In the genomic region with DNA sequence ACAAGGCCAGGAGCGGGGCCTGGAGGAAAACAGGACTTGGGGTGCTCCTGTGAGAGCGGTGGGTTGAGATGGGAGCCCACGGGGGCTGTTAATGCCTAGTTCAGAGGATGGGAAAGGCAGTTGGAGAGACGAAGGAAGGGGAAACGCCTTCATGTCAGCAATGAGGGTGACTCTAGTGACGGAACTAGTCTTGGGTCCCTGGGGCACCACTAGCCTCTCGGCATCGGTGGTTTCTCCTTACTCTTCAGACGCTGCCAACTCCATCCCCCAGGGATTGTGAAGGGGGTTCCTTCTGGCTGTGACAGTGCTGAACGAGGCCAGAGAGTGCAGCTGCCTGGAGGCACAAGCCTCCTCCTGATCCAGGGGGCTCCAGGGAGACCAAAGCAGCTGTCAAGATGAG, we compare ENCODE assay signal across 1 cellular context.
TF ChIP-seq lines count a peak whose summit lies in the region.

No MANE protein-coding gene starts in this region.

TF ChIP-seq in HCT116, 20 proteins besides CTCF, POLR2A, EP300 and RAD21 (continued from another document):
- TF ChIP-seq, protein P1, sequence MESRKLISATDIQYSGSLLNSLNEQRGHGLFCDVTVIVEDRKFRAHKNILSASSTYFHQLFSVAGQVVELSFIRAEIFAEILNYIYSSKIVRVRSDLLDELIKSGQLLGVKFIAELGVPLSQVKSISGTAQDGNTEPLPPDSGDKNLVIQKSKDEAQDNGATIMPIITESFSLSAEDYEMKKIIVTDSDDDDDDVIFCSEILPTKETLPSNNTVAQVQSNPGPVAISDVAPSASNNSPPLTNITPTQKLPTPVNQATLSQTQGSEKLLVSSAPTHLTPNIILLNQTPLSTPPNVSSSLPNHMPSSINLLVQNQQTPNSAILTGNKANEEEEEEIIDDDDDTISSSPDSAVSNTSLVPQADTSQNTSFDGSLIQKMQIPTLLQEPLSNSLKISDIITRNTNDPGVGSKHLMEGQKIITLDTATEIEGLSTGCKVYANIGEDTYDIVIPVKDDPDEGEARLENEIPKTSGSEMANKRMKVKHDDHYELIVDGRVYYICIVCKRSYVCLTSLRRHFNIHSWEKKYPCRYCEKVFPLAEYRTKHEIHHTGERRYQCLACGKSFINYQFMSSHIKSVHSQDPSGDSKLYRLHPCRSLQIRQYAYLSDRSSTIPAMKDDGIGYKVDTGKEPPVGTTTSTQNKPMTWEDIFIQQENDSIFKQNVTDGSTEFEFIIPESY (IDR thresholded peaks at IDR 0.05; ENCODE audit: extremely low read depth, insufficient replicate concordance, low read length), result no peak
- TF ChIP-seq ZFX (IDR thresholded peaks at IDR 0.05) (no peak), TCF7L2 (IDR thresholded peaks at IDR 0.05; ENCODE audit: borderline replicate concordance, extremely low read depth, insufficient read depth, insufficient read length) (no peak), POLR2AphosphoS5 (IDR thresholded peaks at IDR 0.05; ENCODE audit: low read depth, low read length) (no peak), SP1 (IDR thresholded peaks at IDR 0.05; ENCODE audit: low read depth) (no peak)
- TF ChIP-seq, protein P2, sequence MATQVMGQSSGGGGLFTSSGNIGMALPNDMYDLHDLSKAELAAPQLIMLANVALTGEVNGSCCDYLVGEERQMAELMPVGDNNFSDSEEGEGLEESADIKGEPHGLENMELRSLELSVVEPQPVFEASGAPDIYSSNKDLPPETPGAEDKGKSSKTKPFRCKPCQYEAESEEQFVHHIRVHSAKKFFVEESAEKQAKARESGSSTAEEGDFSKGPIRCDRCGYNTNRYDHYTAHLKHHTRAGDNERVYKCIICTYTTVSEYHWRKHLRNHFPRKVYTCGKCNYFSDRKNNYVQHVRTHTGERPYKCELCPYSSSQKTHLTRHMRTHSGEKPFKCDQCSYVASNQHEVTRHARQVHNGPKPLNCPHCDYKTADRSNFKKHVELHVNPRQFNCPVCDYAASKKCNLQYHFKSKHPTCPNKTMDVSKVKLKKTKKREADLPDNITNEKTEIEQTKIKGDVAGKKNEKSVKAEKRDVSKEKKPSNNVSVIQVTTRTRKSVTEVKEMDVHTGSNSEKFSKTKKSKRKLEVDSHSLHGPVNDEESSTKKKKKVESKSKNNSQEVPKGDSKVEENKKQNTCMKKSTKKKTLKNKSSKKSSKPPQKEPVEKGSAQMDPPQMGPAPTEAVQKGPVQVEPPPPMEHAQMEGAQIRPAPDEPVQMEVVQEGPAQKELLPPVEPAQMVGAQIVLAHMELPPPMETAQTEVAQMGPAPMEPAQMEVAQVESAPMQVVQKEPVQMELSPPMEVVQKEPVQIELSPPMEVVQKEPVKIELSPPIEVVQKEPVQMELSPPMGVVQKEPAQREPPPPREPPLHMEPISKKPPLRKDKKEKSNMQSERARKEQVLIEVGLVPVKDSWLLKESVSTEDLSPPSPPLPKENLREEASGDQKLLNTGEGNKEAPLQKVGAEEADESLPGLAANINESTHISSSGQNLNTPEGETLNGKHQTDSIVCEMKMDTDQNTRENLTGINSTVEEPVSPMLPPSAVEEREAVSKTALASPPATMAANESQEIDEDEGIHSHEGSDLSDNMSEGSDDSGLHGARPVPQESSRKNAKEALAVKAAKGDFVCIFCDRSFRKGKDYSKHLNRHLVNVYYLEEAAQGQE (IDR thresholded peaks at IDR 0.05; ENCODE audit: low read depth), result no peak
- TF ChIP-seq, protein P3, sequence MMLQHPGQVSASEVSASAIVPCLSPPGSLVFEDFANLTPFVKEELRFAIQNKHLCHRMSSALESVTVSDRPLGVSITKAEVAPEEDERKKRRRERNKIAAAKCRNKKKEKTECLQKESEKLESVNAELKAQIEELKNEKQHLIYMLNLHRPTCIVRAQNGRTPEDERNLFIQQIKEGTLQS (IDR thresholded peaks at IDR 0.05), result no peak
TF ChIP-seq in HCT116: peak in this region for 0.
